In the genomic region with DNA sequence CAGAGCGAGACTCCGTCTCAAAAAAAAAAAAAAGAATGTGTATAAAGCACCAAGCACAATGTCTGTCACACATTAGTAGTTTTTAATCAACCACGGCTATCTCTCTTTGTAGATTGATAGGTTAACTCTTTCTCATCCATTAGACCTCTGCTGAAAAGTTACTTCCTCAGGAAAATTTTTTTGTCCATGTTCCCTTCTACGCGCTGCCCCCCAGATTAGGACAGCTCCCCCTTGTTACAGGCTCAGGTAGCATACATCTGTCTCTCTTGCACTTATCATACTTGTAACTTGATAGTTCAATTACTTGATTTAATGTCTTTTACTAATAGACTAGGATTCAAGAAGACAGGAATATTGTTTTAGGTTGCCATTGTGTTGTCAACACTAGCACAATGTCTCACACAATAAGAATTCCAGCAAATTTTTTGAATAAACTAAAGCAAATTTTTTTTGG, we compare ENCODE assay signal across 1 cellular context.
TF ChIP-seq lines count a peak whose summit lies in the region.

No MANE protein-coding gene starts in this region.

TF ChIP-seq in endothelial cell of umbilical vein, 7 proteins besides CTCF, POLR2A, EP300 and RAD21:
- TF ChIP-seq EZH2 (IDR thresholded peaks at IDR 0.05; ENCODE audit: borderline replicate concordance, low read depth, low read length, severe bottlenecking), result no peak
- TF ChIP-seq, protein P1, sequence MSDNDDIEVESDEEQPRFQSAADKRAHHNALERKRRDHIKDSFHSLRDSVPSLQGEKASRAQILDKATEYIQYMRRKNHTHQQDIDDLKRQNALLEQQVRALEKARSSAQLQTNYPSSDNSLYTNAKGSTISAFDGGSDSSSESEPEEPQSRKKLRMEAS (IDR thresholded peaks at IDR 0.05; ENCODE audit: insufficient read depth, insufficient read length), result no peak
